8 cellular contexts compared by ENCODE assay signal in the genomic region with DNA sequence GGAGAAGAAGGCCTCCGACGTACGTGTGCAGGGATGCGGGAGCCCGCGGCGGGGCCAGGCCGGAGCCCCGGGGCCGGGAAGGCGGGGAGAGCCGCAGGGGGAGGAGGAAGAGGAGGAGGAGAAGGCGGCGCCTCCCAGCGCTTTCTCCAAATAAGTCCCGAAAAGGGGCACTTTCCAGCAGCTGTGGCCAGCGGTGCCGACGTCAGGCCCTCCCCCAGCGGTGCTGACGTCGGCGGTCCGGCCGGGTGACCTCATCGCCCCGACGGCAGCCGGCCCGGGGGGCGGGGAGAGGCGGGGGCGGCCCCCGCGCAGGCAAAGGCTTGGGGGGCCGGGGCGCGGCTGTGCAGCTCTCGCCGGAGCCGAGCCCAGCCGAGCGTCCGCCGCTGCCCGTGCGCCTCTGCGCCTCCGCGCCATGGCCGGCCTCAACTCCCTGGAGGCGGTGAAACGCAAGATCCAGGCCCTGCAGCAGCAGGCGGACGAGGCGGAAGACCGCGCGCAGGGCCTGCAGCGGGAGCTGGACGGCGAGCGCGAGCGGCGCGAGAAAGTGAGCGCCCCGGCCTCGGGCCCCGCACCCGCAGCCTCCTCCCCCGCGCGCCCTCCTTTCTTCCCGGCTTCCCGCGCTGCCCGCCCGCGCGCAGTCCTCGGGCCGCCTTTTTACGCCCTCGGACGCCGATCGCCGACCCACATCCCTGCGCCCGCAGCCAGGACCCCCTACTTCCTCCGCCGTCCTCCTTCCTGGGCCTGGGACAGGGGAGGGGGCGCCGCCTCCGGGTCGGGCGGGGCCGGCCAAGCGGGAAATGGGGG. TPM values are rescaled to one million over a fixed set of nuclear protein-coding genes. Genes with fewer than 3 reads are reported as not detected.
A peak's percentile ranks its signal among the peaks of the same experiment; 100 is the strongest.
DNase-seq lines count a peak whose midpoint lies in the region; ATAC-seq and TF ChIP-seq lines count a peak whose summit lies in the region.

A gene (plus strand): TSS at position 342 of the 804 bp plus-strand sequence. CDS start 71 bp downstream, at position 413.

- peaks cover 59% of the 10 kb centered on the region for H3K4me1 Mint-ChIP-seq in T-helper 2 cell treated with Interferon-gamma antibody and Interleukin-4, amounts not matched to agents 5 μg/mL and 100 μg/mL, for 36 hours (ENCODE audit: low read depth)

- peaks cover 80% of the 10 kb centered on the region for H3K79me2 ChIP-seq in Loucy (ENCODE audit: insufficient read depth, low read length)

- peak within 1 kb of the TSS; percentile 56; the same call in 1 of the 2 replicates for H2AFZ ChIP-seq in Loucy (ENCODE audit: low read length)

- peaks cover 38% of the 10 kb centered on the region for H3K36me3 Mint-ChIP-seq in T-helper 2 cell treated with Interferon-gamma antibody and Interleukin-4, amounts not matched to agents 5 μg/mL and 100 μg/mL, for 36 hours (ENCODE audit: low read depth)

- intact Hi-C loops in ascending aorta (cut with DNase I), result no loop called here
- intact Hi-C loops in vagina (cut with DNase I), result no loop called here

- TF ChIP-seq CTCF in Loucy (conservative IDR thresholded peaks at IDR 0.05; ENCODE audit: low read length) (no peak), ascending aorta (IDR thresholded peaks at IDR 0.05) (no peak), vagina (IDR thresholded peaks at IDR 0.05) (no peak)

- H3K9me2 ChIP-seq in Loucy (replicated peaks; ENCODE audit: low read depth, low read length), result no peaks in the 10 kb centered on the region

- H4K20me1 ChIP-seq in Loucy (ENCODE audit: insufficient read depth, low read length, poor library complexity, severe bottlenecking), result peaks cover 25% of the 10 kb centered on the region

- H3K27ac ChIP-seq in ascending aorta (peak within 1 kb of the TSS; percentile 99 to 100), rectal smooth muscle tissue (ENCODE audit: low read depth, low read length) (peak within 1 kb of the TSS; percentile 99), vagina (peak within 1 kb of the TSS; percentile 99)

- peak within 1 kb of the TSS; percentile 94 for H3K4me3 Mint-ChIP-seq in T-helper 2 cell treated with Interferon-gamma antibody and Interleukin-4, amounts not matched to agents 5 μg/mL and 100 μg/mL, for 36 hours

- peaks cover 21% of the 10 kb centered on the region for H3F3A ChIP-seq in Loucy (ENCODE audit: low read depth)

- H3K4me2 ChIP-seq in Loucy (ENCODE audit: low read depth, low read length, poor library complexity, severe bottlenecking), result peak within 1 kb of the TSS; percentile 88

- H3K27ac Mint-ChIP-seq in T-helper 2 cell treated with Interferon-gamma antibody and Interleukin-4, amounts not matched to agents 5 μg/mL and 100 μg/mL, for 36 hours, result peak within 1 kb of the TSS; percentile 99

- DNase-seq in EL, result peak; percentile 96
- DNase-seq in T-helper 2 cell treated with Interferon-gamma antibody and Interleukin-4, amounts not matched to agents 5 μg/mL and 100 μg/mL, for 36 hours (ENCODE audit: low spot score), result peak; percentile 91
- DNase-seq in ascending aorta (ENCODE audit: low spot score in 2 of 2), result peak; percentile 79 to 97
- peak; percentile 90 for DNase-seq in hepatic stellate cell (ENCODE audit: low spot score)
- DNase-seq in vagina (ENCODE audit: extremely low spot score in 2 of 2), result peak in 1 of 2 donors; percentile 98

- H3K9me3 ChIP-seq in Loucy (ENCODE audit: insufficient read depth, low read depth, low read length) (no peaks in the 10 kb centered on the region), ascending aorta (no peaks in the 10 kb centered on the region), vagina (no peaks in the 10 kb centered on the region)

- H3K9me3 Mint-ChIP-seq in T-helper 2 cell treated with Interferon-gamma antibody and Interleukin-4, amounts not matched to agents 5 μg/mL and 100 μg/mL, for 36 hours, result no peaks in the 10 kb centered on the region

- H3K4me1 ChIP-seq in Loucy (ENCODE audit: insufficient read depth, low read length, poor library complexity, severe bottlenecking) (peaks cover 54% of the 10 kb centered on the region), ascending aorta (peaks cover 14 to 43% of the 10 kb centered on the region in 2 donors), rectal smooth muscle tissue (ENCODE audit: control insufficient read depth, insufficient read depth, low read length) (peaks cover 42% of the 10 kb centered on the region), vagina (peaks cover 58% of the 10 kb centered on the region)

- H3K27me3 ChIP-seq in Loucy (ENCODE audit: insufficient read depth, low read length, poor library complexity, severe bottlenecking), result peaks cover 18% of the 10 kb centered on the region
- H3K27me3 ChIP-seq in ascending aorta, result no peaks in the 10 kb centered on the region
- H3K27me3 ChIP-seq in rectal smooth muscle tissue (ENCODE audit: control insufficient read depth, insufficient read depth, low read length), result no peaks in the 10 kb centered on the region
- H3K27me3 ChIP-seq in vagina, result no peaks in the 10 kb centered on the region

- ATAC-seq in GM21723 (IDR thresholded peaks at IDR 0.05; ENCODE audit: unreplicated experiment), result peak; percentile 53

- peak; percentile 54 to 90 for TF ChIP-seq POLR2A in vagina (IDR thresholded peaks at IDR 0.05)

- H3K27me3 Mint-ChIP-seq in T-helper 2 cell treated with Interferon-gamma antibody and Interleukin-4, amounts not matched to agents 5 μg/mL and 100 μg/mL, for 36 hours (ENCODE audit: low read depth), result no peaks in the 10 kb centered on the region

- H3K9ac ChIP-seq in Loucy (ENCODE audit: low read depth, low read length, poor library complexity, severe bottlenecking), result peak within 1 kb of the TSS; percentile 99
- peak within 1 kb of the TSS; percentile 96 for H3K9ac ChIP-seq in rectal smooth muscle tissue (ENCODE audit: low read length)

- H3K36me3 ChIP-seq in Loucy (ENCODE audit: insufficient read depth, low read length) (peaks cover 21% of the 10 kb centered on the region), ascending aorta (peaks cover 23 to 59% of the 10 kb centered on the region in 2 donors), rectal smooth muscle tissue (ENCODE audit: control insufficient read depth, insufficient read depth, low read length) (peaks cover 6% of the 10 kb centered on the region), vagina (peaks cover 0 to under 1% of the 10 kb centered on the region in 2 donors)

- H3K4me3 ChIP-seq in Loucy (ENCODE audit: low read length, poor library complexity, severe bottlenecking), result peak within 1 kb of the TSS; percentile 92
- H3K4me3 ChIP-seq in ascending aorta, result peak within 1 kb of the TSS; percentile 94 to 95
- H3K4me3 ChIP-seq in rectal smooth muscle tissue (ENCODE audit: low read length), result peak within 1 kb of the TSS; percentile 92
- H3K4me3 ChIP-seq in vagina, result peak within 1 kb of the TSS; percentile 75 to 80

RNA-seq across cellular contexts. Expression of the gene that starts here (rescaled TPM):
- total RNA-seq in ascending aorta, result 619 TPM
- 409 TPM for total RNA-seq in vagina
